10 cellular contexts compared by ENCODE assay signal in genomic region chr5:10645671-10646070, GRCh38.
"Had no signal": no experiment of that assay in that cellular context is flagged by ENCODE, and none has a peak within 500 bp of the region (broad histone marks: within the 10 kb centered on the region; RNA-seq: fewer than 3 reads in every experiment).

No MANE protein-coding gene starts in this region.

- H3K27me3 Mint-ChIP-seq: activated CD4-positive, alpha-beta T cell treated with anti-CD3 and anti-CD28 coated beads, Interleukin-2, amount 10 ng/mL, durations not matched to agents 7 days and 5 days had no signal

- H3K4me1 ChIP-seq: breast epithelium had no signal

- H3K27ac Mint-ChIP-seq: activated CD4-positive, alpha-beta T cell treated with anti-CD3 and anti-CD28 coated beads, Interleukin-2, amount 10 ng/mL, durations not matched to agents 7 days and 5 days; activated naive CD8-positive, alpha-beta T cell had no signal

- H3K36me3 ChIP-seq: breast epithelium had no signal

- H3K9me3 ChIP-seq: breast epithelium had no signal

- H3K4me3 ChIP-seq: breast epithelium, dorsolateral prefrontal cortex had no signal

- FAIRE-seq: endometrium had no signal

- H3K36me3 Mint-ChIP-seq: activated naive CD8-positive, alpha-beta T cell had no signal

- DNase-seq: activated CD4-positive, alpha-beta T cell treated with anti-CD3 and anti-CD28 coated beads, Interleukin-2, amount 10 ng/mL, durations not matched to agents 7 days and 5 days; activated gamma-delta T cell; activated T-cell treated with anti-CD3 and anti-CD28 coated beads, Interleukin-2, amount 50 U/mL, for 1 hour; aorta; dorsolateral prefrontal cortex; midbrain had no signal

- H3K27ac ChIP-seq: breast epithelium had no signal

- H3K9me3 Mint-ChIP-seq: activated CD4-positive, alpha-beta T cell treated with anti-CD3 and anti-CD28 coated beads, Interleukin-2, amount 10 ng/mL, durations not matched to agents 7 days and 5 days had no signal

- H3K4me3 Mint-ChIP-seq: activated CD4-positive, alpha-beta T cell treated with anti-CD3 and anti-CD28 coated beads, Interleukin-2, amount 10 ng/mL, durations not matched to agents 7 days and 5 days; activated naive CD8-positive, alpha-beta T cell had no signal

- ATAC-seq: esophagus mucosa had no signal
